In the genomic region with DNA sequence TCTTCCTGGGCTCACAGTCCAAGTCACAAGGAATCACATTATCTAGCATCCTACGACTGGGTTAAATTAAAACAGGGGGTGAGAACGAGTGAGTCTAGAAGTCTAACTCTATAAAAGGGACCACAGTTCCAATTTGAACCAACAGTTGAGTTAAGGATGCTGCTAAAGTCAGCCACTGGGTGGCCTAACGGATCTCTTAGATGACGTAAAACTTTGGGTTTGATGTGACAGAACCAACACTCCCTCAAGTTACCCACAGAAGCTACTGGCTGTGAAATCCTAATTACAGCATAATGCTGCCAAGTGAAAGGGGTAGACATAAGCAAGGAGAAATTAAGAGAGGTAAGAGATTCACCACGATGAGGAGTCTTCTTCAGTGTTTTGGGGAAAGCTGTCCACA, we compare ENCODE assay signal across 17 cellular contexts. TPM values are rescaled to one million over a fixed set of nuclear protein-coding genes. Genes with fewer than 3 reads are reported as not detected.
DNase-seq lines count a peak whose midpoint lies in the region; ATAC-seq, FAIRE-seq and TF ChIP-seq lines count a peak whose summit lies in the region.
"Had no signal": no experiment of that assay in that cellular context is flagged by ENCODE, and none has a peak within 500 bp of the region (broad histone marks: within the 10 kb centered on the region; RNA-seq: fewer than 3 reads in every experiment).

No MANE protein-coding gene starts in this region.

- no peaks in the 10 kb centered on the region for H3K79me2 ChIP-seq in keratinocyte (ENCODE audit: control insufficient read depth, insufficient read depth, low read length)

- H3K9ac ChIP-seq in keratinocyte (ENCODE audit: control insufficient read depth, extremely low read depth, insufficient read depth, low read length), result no peak overlapping the region

- no peak overlapping the region for H2AFZ ChIP-seq in keratinocyte (ENCODE audit: control insufficient read depth, low read length)

- H4K20me1 ChIP-seq in keratinocyte (ENCODE audit: control insufficient read depth, extremely low read depth, insufficient read depth, low read length), result no peaks in the 10 kb centered on the region

- H3K9me3 ChIP-seq in keratinocyte (ENCODE audit: control insufficient read depth, low read depth, low read length), result no peaks in the 10 kb centered on the region
- no peaks in the 10 kb centered on the region for H3K9me3 ChIP-seq in ovary
- H3K9me3 ChIP-seq: thyroid gland had no signal

- no peak for TF ChIP-seq POLR2A in ovary (IDR thresholded peaks at IDR 0.05)

- dilution Hi-C loops in keratinocyte (cut with MboI; ENCODE audit: extremely low pct_ligation_motif_present, low sequenced_read_pairs), result no loop called here

- peaks cover 10% of the 10 kb centered on the region for H3K27me3 ChIP-seq in HL-60 (ENCODE audit: insufficient read depth, poor library complexity, severe bottlenecking)
- H3K27me3 ChIP-seq in keratinocyte (ENCODE audit: control insufficient read depth, extremely low read depth, insufficient read depth, low read length), result peaks cover 52% of the 10 kb centered on the region
- no peaks in the 10 kb centered on the region for H3K27me3 ChIP-seq in ovary
- H3K27me3 ChIP-seq: thyroid gland had no signal

- H3K4me3 ChIP-seq in HL-60 (replicated peaks; ENCODE audit: insufficient read depth, low read length) (peak overlapping the region; percentile 52; the same call in 1 of the 2 replicates), keratinocyte (ENCODE audit: control insufficient read depth in 2 of 3, extremely low read depth in 1 of 3, insufficient read depth in 2 of 3, low read depth in 1 of 3, low read length in 3 of 3) (no peak overlapping the region), ovary (no peak overlapping the region)
- H3K4me3 ChIP-seq: thyroid gland had no signal

- peaks cover 29% of the 10 kb centered on the region for H3K4me1 ChIP-seq in keratinocyte (ENCODE audit: control insufficient read depth, extremely low read depth, insufficient read depth, low read length)
- H3K4me1 ChIP-seq in ovary (ENCODE audit: insufficient read depth), result no peaks in the 10 kb centered on the region

- H3K36me3 ChIP-seq in keratinocyte (ENCODE audit: control insufficient read depth in 2 of 2, extremely low read depth in 1 of 2, insufficient read depth in 2 of 2, low read length in 2 of 2) (no peaks in the 10 kb centered on the region), ovary (no peaks in the 10 kb centered on the region)
- H3K36me3 ChIP-seq: thyroid gland had no signal

- H3K4me2 ChIP-seq in keratinocyte (ENCODE audit: control insufficient read depth, extremely low read depth, insufficient read depth, low read depth, low read length), result no peak overlapping the region

- H3K27ac ChIP-seq in HL-60 (replicated peaks) (no peak overlapping the region), keratinocyte (ENCODE audit: control insufficient read depth, insufficient read depth, low read length) (no peak overlapping the region), ovary (no peak overlapping the region)
- H3K27ac ChIP-seq: thyroid gland had no signal

- TF ChIP-seq CTCF in HL-60 (IDR thresholded peaks at IDR 0.05; ENCODE audit: insufficient read depth, low read length) (no peak), keratinocyte (optimal IDR thresholded peaks at IDR 0.05 in 1 of 3, IDR thresholded peaks at IDR 0.05 in 1 of 3, conservative IDR thresholded peaks at IDR 0.05 in 1 of 3; ENCODE audit: extremely low read depth in 1 of 3, insufficient read depth in 2 of 3, low read length in 3 of 3) (peak in 1 of 3 experiments; percentile 9), ovary (IDR thresholded peaks at IDR 0.05) (no peak)

- TF ChIP-seq EP300 in ovary (IDR thresholded peaks at IDR 0.05), result no peak

- in situ Hi-C loops in SK-MEL-5 (cut with HindIII; ENCODE audit: low pct_unique_long_range_greater_than_20kb, low sequenced_read_pairs), result no loop called here

- WGBS in ovary, 3 donors, result 70 to 77% (median 75%) methylated on average over 5 of the region's 5 CpGs

- intact Hi-C loops in ovary (cut with DNase I), result loop anchor here in 1 of 4 donors (10.0 kb wide), 1 partner anchor 252 kb away; no protein-coding TSS in a partner anchor

- ATAC-seq in GM18511 (IDR thresholded peaks at IDR 0.05; ENCODE audit: unreplicated experiment), result no peak
- ATAC-seq: activated CD4-positive, alpha-beta T cell treated with anti-CD3 and anti-CD28 coated beads for 36 hours had no signal

- DNase-seq in SKM-1 treated with dmso at 0.1 percent for 144 hours (lab: John Stamatoyannopoulos, UW; ENCODE audit: unreplicated experiment), result peak; percentile 33
- DNase-seq in SKM-1 (lab: John Stamatoyannopoulos, UW; ENCODE audit: unreplicated experiment), result no peak
- DNase-seq in HL-60 (ENCODE audit: low read depth in 1 of 2, low spot score in 1 of 2), result no peak
- DNase-seq in SK-MEL-5 (ENCODE audit: low read depth, low spot score), result peak; percentile 31
- DNase-seq in keratinocyte (ENCODE audit: low read depth, low spot score), result no peak
- DNase-seq in NCI-H2029 (lab: John Stamatoyannopoulos, UW), result no peak
- DNase-seq in ovary, result no peak
- DNase-seq: activated CD4-positive, alpha-beta T cell treated with anti-CD3 and anti-CD28 coated beads for 36 hours; anterior cingulate cortex; kidney glomerular epithelial cell; NCI-H2171 treated with DMSO at 0.1 percent for 48 hours; NK-92 treated with Interleukin-12 subunit alpha and Interleukin-12 subunit beta, amount 100 ng/mL, for 24 hours; stimulated activated CD4-positive, alpha-beta T cell treated with anti-CD3 and anti-CD28 coated beads, Interleukin-15, amount 100 ng/mL, for 24 hours; thyroid gland had no signal

- FAIRE-seq in keratinocyte (lab: Jason Lieb, UNC), result peak; percentile 57
- FAIRE-seq: A204.1 had no signal

- no peaks in the 10 kb centered on the region for H3K9me1 ChIP-seq in keratinocyte (ENCODE audit: control insufficient read depth, extremely low read depth, insufficient read depth, low read length)

RNA-seq across cellular contexts. Expression of gene RUFY4, which starts 32.7 kb away (rescaled TPM):
- total RNA-seq in SK-MEL-5 (2014; rRNA removed; shearing (Covaris generic)), result not detected in 2 replicates
- not detected in 2 replicates for polyA plus RNA-seq in SK-MEL-5 (2015; cell fraction: cytosol; rRNA removed)
- polyA plus RNA-seq in SK-MEL-5 (2015; cell fraction: nucleus; rRNA removed), result 0.28 TPM in 1 of 2 replicates, not detected in the other
- polyA plus RNA-seq in keratinocyte (not detected in 3 replicates), ovary (under 1 TPM; 0.10 to 0.57 TPM)
- polyA plus RNA-seq in keratinocyte (2011; ENCODE audit: low read depth), result not detected
- not detected in 2 replicates for polyA plus RNA-seq in keratinocyte (2011; cell fraction: cytosol; rRNA removed)
- polyA plus RNA-seq in keratinocyte (2011; cell fraction: nucleus; rRNA removed), result not detected in 2 replicates
- polyA plus RNA-seq in keratinocyte (2012; ENCODE audit: low replicate concordance), result not detected in 2 replicates
- not detected in 3 replicates for polyA minus RNA-seq in keratinocyte
- polyA minus RNA-seq in keratinocyte (2011; cell fraction: cytosol; rRNA and poly(A)+ RNA removed), result not detected
- polyA minus RNA-seq in keratinocyte (2011; cell fraction: nucleus; rRNA and poly(A)+ RNA removed), result not detected in 2 replicates
- total RNA-seq in ovary, result under 1 TPM in 3 of 7 donors, not detected in 4; 0.11 to 0.97 (median 0.62) TPM
- total RNA-seq: LHCN-M2, thyroid gland had no signal

RNA-seq across cellular contexts. Expression of gene TNS1, which starts 33.6 kb away (rescaled TPM):
- 1.8 and 2.2 TPM in 2 replicates for total RNA-seq in SK-MEL-5 (2014; rRNA removed; shearing (Covaris generic))
- polyA plus RNA-seq in SK-MEL-5 (2015; cell fraction: cytosol; rRNA removed), result 1.1 and 1.4 TPM in 2 replicates
- 1.1 and 2.1 TPM in 2 replicates for polyA plus RNA-seq in SK-MEL-5 (2015; cell fraction: nucleus; rRNA removed)
- polyA plus RNA-seq in keratinocyte (1.7 to 2.9 TPM (median 2.5 TPM) in 3 replicates), ovary (100 to 1,000 TPM; 140 to 278 TPM)
- polyA plus RNA-seq in keratinocyte (2011; ENCODE audit: low read depth), result 0.54 TPM
- polyA plus RNA-seq in keratinocyte (2011; cell fraction: cytosol; rRNA removed), result 1.1 and 1.4 TPM in 2 replicates
- 13.6 and 14.6 TPM in 2 replicates for polyA plus RNA-seq in keratinocyte (2011; cell fraction: nucleus; rRNA removed)
- 1.4 and 5.7 TPM in 2 replicates for polyA plus RNA-seq in keratinocyte (2012; ENCODE audit: low replicate concordance)
- polyA minus RNA-seq in keratinocyte, result 9.7 to 35.0 TPM (median 17.2 TPM) in 3 replicates
- 3.8 TPM for polyA minus RNA-seq in keratinocyte (2011; cell fraction: cytosol; rRNA and poly(A)+ RNA removed)
- 13.3 and 20.4 TPM in 2 replicates for polyA minus RNA-seq in keratinocyte (2011; cell fraction: nucleus; rRNA and poly(A)+ RNA removed)
- 100 to 1,000 TPM; 141 to 568 (median 366) TPM for total RNA-seq in ovary

Comparison
In these comparisons a context has a peak if more than half of its experiments do, and no peak if none do; other contexts are left out.
1. DNase-seq: peak in SKM-1 treated with dmso at 0.1 percent for 144 hours (single experiment) and SK-MEL-5 (single experiment); none in SKM-1 (single experiment), HL-60 (0 of 2), keratinocyte (single experiment), NCI-H2029 (single experiment) and ovary (0 of 5).
2. RNA of gene TNS1, which starts 33.6 kb away (total RNA-seq): 141 to 568 TPM in ovary; 1.8 to 2.2 TPM in SK-MEL-5; every median in the first group is over 10 times any median in the second.